8 cellular contexts compared by ENCODE assay signal in genomic region chr1:6523566-6523965, GRCh38. TPM values are rescaled to one million over a fixed set of nuclear protein-coding genes. Genes with fewer than 3 reads are reported as not detected.
DNase-seq lines count a peak whose midpoint lies in the region; ATAC-seq, FAIRE-seq and TF ChIP-seq lines count a peak whose summit lies in the region.

No MANE protein-coding gene starts in this region.

- intact Hi-C loops in endothelial cell of umbilical vein (cut with micrococcal nuclease) = loop anchor here (1.0 kb wide), 2 partner anchors 32 to 37 kb away; partner anchors contain the start of gene PLEKHG5

- dilution Hi-C loops in endothelial cell of umbilical vein (cut with MboI; ENCODE audit: extremely low pct_ligation_motif_present, low sequenced_read_pairs) = no loop called here

- no peak for ATAC-seq in effector memory CD8-positive, alpha-beta T cell (replicated peaks)

- H3K4me2 ChIP-seq in endothelial cell of umbilical vein (ENCODE audit: insufficient read depth, low read length) = no peak overlapping the region

- no peaks in the 10 kb centered on the region for H3K27me3 Mint-ChIP-seq in nephron progenitor cell (ENCODE audit: low read depth, poor library complexity)
- H3K27me3 Mint-ChIP-seq in effector memory CD8-positive, alpha-beta T cell = no peaks in the 10 kb centered on the region

- no peak overlapping the region for H3K27ac Mint-ChIP-seq in nephron progenitor cell
- H3K27ac Mint-ChIP-seq in effector memory CD8-positive, alpha-beta T cell = peak overlapping the region in 1 of 2 donors; percentile 26

- H3K36me3 ChIP-seq in endothelial cell of umbilical vein (ENCODE audit: control insufficient read depth in 2 of 2, extremely low read depth in 1 of 2, insufficient read depth in 2 of 2, low read length in 2 of 2) = peaks cover 6 to 17% of the 10 kb centered on the region in 2 experiments

- peaks cover 30% of the 10 kb centered on the region for H3K4me1 Mint-ChIP-seq in nephron progenitor cell
- no peaks in the 10 kb centered on the region for H3K4me1 Mint-ChIP-seq in effector memory CD8-positive, alpha-beta T cell (ENCODE audit: low read depth in 2 of 2)

- no peaks in the 10 kb centered on the region for H4K20me1 ChIP-seq in endothelial cell of umbilical vein (replicated peaks; ENCODE audit: control insufficient read depth, extremely low read depth, insufficient read depth, low read length)

- H3K9me3 Mint-ChIP-seq in nephron progenitor cell = no peaks in the 10 kb centered on the region
- H3K9me3 Mint-ChIP-seq in effector memory CD8-positive, alpha-beta T cell = no peaks in the 10 kb centered on the region

- DNase-seq in NCI-H146 treated with DMSO at 0.1 percent for 48 hours (lab: John Stamatoyannopoulos, UW; ENCODE audit: unreplicated experiment) = peak; percentile 1
- no peak for DNase-seq in NCI-H146 (lab: John Stamatoyannopoulos, UW)
- peak; percentile 6 for DNase-seq in NCI-H526 treated with DMSO at 0.1 percent for 48 hours (lab: John Stamatoyannopoulos, UW)
- DNase-seq in endothelial cell of umbilical vein (ENCODE audit: low read depth, low spot score) = peak; percentile 47
- DNase-seq in nephron progenitor cell = peak; percentile 32
- DNase-seq in activated CD4-positive, alpha-beta T cell treated with anti-CD3 and anti-CD28 coated beads for 1 hour = no peak
- no peak for DNase-seq in effector memory CD8-positive, alpha-beta T cell
- no peak for DNase-seq in cortex of kidney (lab: John Stamatoyannopoulos, UW)

- no peaks in the 10 kb centered on the region for H3K27me3 ChIP-seq in endothelial cell of umbilical vein (ENCODE audit: control insufficient read depth in 2 of 2, insufficient read depth in 2 of 2, low read length in 2 of 2)

- H3K9me1 ChIP-seq in endothelial cell of umbilical vein (replicated peaks; ENCODE audit: control insufficient read depth, extremely low read depth, insufficient read depth, low read length) = no peaks in the 10 kb centered on the region

- no peaks in the 10 kb centered on the region for H3K9me3 ChIP-seq in endothelial cell of umbilical vein (replicated peaks; ENCODE audit: control insufficient read depth, insufficient read depth, low read length)

- H3K4me3 Mint-ChIP-seq in nephron progenitor cell = no peak overlapping the region
- H3K4me3 Mint-ChIP-seq in effector memory CD8-positive, alpha-beta T cell = no peak overlapping the region

- peaks cover 35% of the 10 kb centered on the region for H3K36me3 Mint-ChIP-seq in nephron progenitor cell (ENCODE audit: low read depth)
- peaks cover 36% of the 10 kb centered on the region for H3K36me3 Mint-ChIP-seq in effector memory CD8-positive, alpha-beta T cell (ENCODE audit: insufficient read depth)

- POLR2A ChIA-PET in endothelial cell of umbilical vein (lab: Charles Lee) = interaction anchor here (0.7 kb wide), 1 partner anchor 1230 kb away, joined by 6 read pairs; no protein-coding TSS in a partner anchor

- CTCF ChIA-PET in endothelial cell of umbilical vein (lab: Charles Lee) = interaction anchor here (0.6 to 6.6 kb wide), 21 partner anchors 10 to 121 kb away, joined by 3 to 113 read pairs (median 5); partner anchors contain the start of gene PLEKHG5

- peak; percentile 47 for FAIRE-seq in endothelial cell of umbilical vein (lab: Jason Lieb, UNC)

- H3K9ac ChIP-seq in endothelial cell of umbilical vein (replicated peaks; ENCODE audit: extremely low read depth, insufficient read depth, low read length) = no peak overlapping the region

- H2AFZ ChIP-seq in endothelial cell of umbilical vein (ENCODE audit: low read depth, low read length) = no peak overlapping the region

- H3K27ac ChIP-seq in endothelial cell of umbilical vein (ENCODE audit: insufficient read depth, low read depth, low read length) = no peak overlapping the region

- TF ChIP-seq CTCF in endothelial cell of umbilical vein (IDR thresholded peaks at IDR 0.05; ENCODE audit: extremely low read depth in 1 of 2, insufficient read depth in 1 of 2, low read depth in 1 of 2, low read length in 2 of 2) (peak; percentile 58 to 59), nephron progenitor cell (IDR thresholded peaks at IDR 0.05) (peak; percentile 38)

- no peaks in the 10 kb centered on the region for H3K79me2 ChIP-seq in endothelial cell of umbilical vein (ENCODE audit: control insufficient read depth, insufficient read depth, low read length)

- no peak overlapping the region for H3K4me3 ChIP-seq in endothelial cell of umbilical vein (replicated peaks in 1 of 3; ENCODE audit: insufficient read depth in 1 of 3, low read depth in 1 of 3, low read length in 3 of 3)

- BruUV-seq in endothelial cell of umbilical vein (replicated peaks; lab: Mats Ljungman, UMichigan) = no TSS peak

- no peaks in the 10 kb centered on the region for H3K4me1 ChIP-seq in endothelial cell of umbilical vein (ENCODE audit: control insufficient read depth, extremely low read depth, insufficient read depth, low read length)

- no peak for TF ChIP-seq POLR2A in endothelial cell of umbilical vein (IDR thresholded peaks at IDR 0.05; ENCODE audit: low read depth, low read length)

TF ChIP-seq in endothelial cell of umbilical vein, 7 proteins besides CTCF, POLR2A, EP300 and RAD21:
- TF ChIP-seq MYC (IDR thresholded peaks at IDR 0.05; ENCODE audit: low read depth, low read length) (no peak), EZH2 (IDR thresholded peaks at IDR 0.05; ENCODE audit: borderline replicate concordance, low read depth, low read length, severe bottlenecking) (no peak), MAX (IDR thresholded peaks at IDR 0.05; ENCODE audit: insufficient read depth, insufficient read length) (no peak), JUN (IDR thresholded peaks at IDR 0.05; ENCODE audit: borderline replicate concordance, insufficient read depth, insufficient read length, low read depth) (no peak), GATA2 (IDR thresholded peaks at IDR 0.05; ENCODE audit: insufficient read depth, insufficient read length, low read depth, low read length) (no peak), POLR2AphosphoS5 (IDR thresholded peaks at IDR 0.05; ENCODE audit: insufficient read depth, low read depth, low read length) (no peak), FOS (IDR thresholded peaks at IDR 0.05; ENCODE audit: borderline replicate concordance, insufficient read depth, low read length) (no peak)

RNA-seq across cellular contexts. Expression of gene NOL9, which starts 30.7 kb away (rescaled TPM):
- 39.7 and 42.9 TPM in 2 replicates for total RNA-seq in endothelial cell of umbilical vein
- polyA plus RNA-seq in endothelial cell of umbilical vein = 14.1 TPM in 2 replicates
- 13.0 and 13.4 TPM in 2 replicates for polyA plus RNA-seq in endothelial cell of umbilical vein (2011; cell fraction: cytosol; rRNA removed)
- 40.5 and 51.7 TPM in 2 replicates for polyA plus RNA-seq in endothelial cell of umbilical vein (2011; cell fraction: nucleus; rRNA removed)
- 5.7 and 9.3 TPM in 2 replicates for polyA plus RNA-seq in endothelial cell of umbilical vein (2012)
- 26.7 and 32.8 TPM in 2 replicates for polyA minus RNA-seq in endothelial cell of umbilical vein
- polyA minus RNA-seq in endothelial cell of umbilical vein (2011; cell fraction: cytosol; rRNA and poly(A)+ RNA removed) = 19.9 TPM
- polyA minus RNA-seq in endothelial cell of umbilical vein (2011; cell fraction: nucleus; rRNA and poly(A)+ RNA removed) = 47.2 and 68.1 TPM in 2 replicates

RNA-seq across cellular contexts. Expression of gene TAS1R1, which starts 31.5 kb away (rescaled TPM):
- total RNA-seq in endothelial cell of umbilical vein = not detected in 2 replicates
- polyA plus RNA-seq in endothelial cell of umbilical vein = not detected in 2 replicates
- 0.03 TPM in 1 of 2 replicates, not detected in the other for polyA plus RNA-seq in endothelial cell of umbilical vein (2011; cell fraction: cytosol; rRNA removed)
- polyA plus RNA-seq in endothelial cell of umbilical vein (2011; cell fraction: nucleus; rRNA removed) = not detected in 2 replicates
- polyA plus RNA-seq in endothelial cell of umbilical vein (2012) = not detected in 2 replicates
- polyA minus RNA-seq in endothelial cell of umbilical vein = not detected in 2 replicates
- not detected for polyA minus RNA-seq in endothelial cell of umbilical vein (2011; cell fraction: cytosol; rRNA and poly(A)+ RNA removed)
- not detected in 2 replicates for polyA minus RNA-seq in endothelial cell of umbilical vein (2011; cell fraction: nucleus; rRNA and poly(A)+ RNA removed)

RNA-seq across cellular contexts. Expression of gene PLEKHG5, which starts 32.1 kb away (rescaled TPM):
- 56.9 and 68.3 TPM in 2 replicates for total RNA-seq in endothelial cell of umbilical vein
- polyA plus RNA-seq in endothelial cell of umbilical vein = 30.6 and 40.8 TPM in 2 replicates
- 15.3 and 21.4 TPM in 2 replicates for polyA plus RNA-seq in endothelial cell of umbilical vein (2011; cell fraction: cytosol; rRNA removed)
- 140 and 157 TPM in 2 replicates for polyA plus RNA-seq in endothelial cell of umbilical vein (2011; cell fraction: nucleus; rRNA removed)
- polyA plus RNA-seq in endothelial cell of umbilical vein (2012) = 25.4 and 32.1 TPM in 2 replicates
- polyA minus RNA-seq in endothelial cell of umbilical vein = 24.3 and 28.8 TPM in 2 replicates
- 1.3 TPM for polyA minus RNA-seq in endothelial cell of umbilical vein (2011; cell fraction: cytosol; rRNA and poly(A)+ RNA removed)
- 33.5 and 67.5 TPM in 2 replicates for polyA minus RNA-seq in endothelial cell of umbilical vein (2011; cell fraction: nucleus; rRNA and poly(A)+ RNA removed)

RNA-seq across cellular contexts. Expression of gene ZBTB48, which starts 56.2 kb away (rescaled TPM):
- total RNA-seq in endothelial cell of umbilical vein = 25.1 and 29.2 TPM in 2 replicates
- polyA plus RNA-seq in endothelial cell of umbilical vein = 20.9 and 29.0 TPM in 2 replicates
- 10.9 and 13.8 TPM in 2 replicates for polyA plus RNA-seq in endothelial cell of umbilical vein (2011; cell fraction: cytosol; rRNA removed)
- 46.0 and 49.3 TPM in 2 replicates for polyA plus RNA-seq in endothelial cell of umbilical vein (2011; cell fraction: nucleus; rRNA removed)
- polyA plus RNA-seq in endothelial cell of umbilical vein (2012) = 9.0 and 15.7 TPM in 2 replicates
- 9.9 and 14.2 TPM in 2 replicates for polyA minus RNA-seq in endothelial cell of umbilical vein
- 21.4 TPM for polyA minus RNA-seq in endothelial cell of umbilical vein (2011; cell fraction: cytosol; rRNA and poly(A)+ RNA removed)
- polyA minus RNA-seq in endothelial cell of umbilical vein (2011; cell fraction: nucleus; rRNA and poly(A)+ RNA removed) = 11.1 and 20.3 TPM in 2 replicates

RNA-seq across cellular contexts. Expression of gene TNFRSF25, which starts 57.6 kb away (rescaled TPM):
- 33.9 and 48.7 TPM in 2 replicates for total RNA-seq in endothelial cell of umbilical vein
- polyA plus RNA-seq in endothelial cell of umbilical vein = 38.8 and 52.9 TPM in 2 replicates
- 8.5 and 11.8 TPM in 2 replicates for polyA plus RNA-seq in endothelial cell of umbilical vein (2011; cell fraction: cytosol; rRNA removed)
- 247 and 252 TPM in 2 replicates for polyA plus RNA-seq in endothelial cell of umbilical vein (2011; cell fraction: nucleus; rRNA removed)
- 18.0 and 27.4 TPM in 2 replicates for polyA plus RNA-seq in endothelial cell of umbilical vein (2012)
- polyA minus RNA-seq in endothelial cell of umbilical vein = 11.2 and 23.6 TPM in 2 replicates
- not detected for polyA minus RNA-seq in endothelial cell of umbilical vein (2011; cell fraction: cytosol; rRNA and poly(A)+ RNA removed)
- 31.3 and 39.8 TPM in 2 replicates for polyA minus RNA-seq in endothelial cell of umbilical vein (2011; cell fraction: nucleus; rRNA and poly(A)+ RNA removed)

Comparison
In these comparisons a context has a peak if more than half of its experiments do, and no peak if none do; other contexts are left out.
1. DNase-seq: peak in NCI-H146 treated with DMSO at 0.1 percent for 48 hours (single experiment), NCI-H526 treated with DMSO at 0.1 percent for 48 hours (single experiment), endothelial cell of umbilical vein (single experiment) and nephron progenitor cell (single experiment); none in NCI-H146 (single experiment), activated CD4-positive, alpha-beta T cell treated with anti-CD3 and anti-CD28 coated beads for 1 hour (single experiment), effector memory CD8-positive, alpha-beta T cell (0 of 3) and cortex of kidney (single experiment).